In the genomic region with DNA sequence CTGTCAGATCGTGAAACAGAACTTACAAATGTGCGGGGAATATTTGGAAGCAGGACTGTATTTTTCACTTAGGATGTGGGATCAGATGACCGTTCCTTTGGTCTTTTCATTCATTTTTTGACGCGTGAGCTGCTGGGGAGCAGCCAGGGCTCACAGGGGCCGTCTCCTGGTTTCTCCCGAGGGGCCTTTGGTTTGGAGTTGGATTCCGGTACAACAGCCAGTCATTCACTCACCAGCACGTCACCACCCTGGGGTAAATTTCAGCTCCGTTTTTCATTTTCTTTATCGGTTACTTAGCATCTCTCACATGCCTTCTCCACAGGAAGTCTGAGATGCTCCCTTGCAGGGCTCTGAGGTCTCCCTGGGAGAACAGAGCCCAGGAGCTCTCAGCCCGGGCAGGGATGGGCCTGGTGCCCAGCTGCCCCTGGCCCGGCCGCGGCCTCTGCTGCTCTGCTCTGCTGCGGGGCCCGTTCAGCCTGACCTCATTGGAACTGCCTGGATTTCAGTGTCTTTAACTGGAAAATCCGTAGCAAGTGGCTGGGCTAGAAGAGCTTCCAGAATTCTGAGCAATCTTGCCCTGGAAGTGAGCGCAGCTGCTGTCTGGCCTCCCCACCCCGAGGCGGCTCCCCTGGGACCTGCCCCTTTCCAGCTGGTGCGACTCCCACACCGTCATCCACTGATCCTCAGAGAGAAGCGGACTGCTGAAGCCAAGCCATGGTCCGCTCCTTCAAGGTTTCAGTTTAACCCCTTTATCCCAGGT, we compare ENCODE assay signal across 17 cellular contexts.
DNase-seq lines count a peak whose midpoint lies in the region; ATAC-seq and TF ChIP-seq lines count a peak whose summit lies in the region.
"Had no signal": no experiment of that assay in that cellular context is flagged by ENCODE, and none has a peak within 500 bp of the region (broad histone marks: within the 10 kb centered on the region; RNA-seq: fewer than 3 reads in every experiment).

No MANE protein-coding gene starts in this region.

- peak overlapping the region; percentile 36 to 97 (median 86); a peak in 21 of 22 replicates for H3K4me2 ChIP-seq in BLaER1 treated with 17β-estradiol and CSF1 and Interleukin-3, amounts not matched to agents 10 nM and 100 nM
- no peak overlapping the region for H3K4me2 ChIP-seq in OCI-LY7 (ENCODE audit: low read length)

- TF ChIP-seq CTCF in cardiac fibroblast (IDR thresholded peaks at IDR 0.05; ENCODE audit: low read depth, low read length) (no peak), OCI-LY7 (conservative IDR thresholded peaks at IDR 0.05; ENCODE audit: low read length) (no peak)

- peaks cover 0 to 7% (median 0%) of the 10 kb centered on the region in 11 experiments; a peak in 1 of 22 replicates for H4K20me1 ChIP-seq in BLaER1 treated with 17β-estradiol and CSF1 and Interleukin-3, amounts not matched to agents 10 nM and 100 nM
- no peaks in the 10 kb centered on the region for H4K20me1 ChIP-seq in OCI-LY7 (ENCODE audit: insufficient read depth, low read length)

- POLR2A ChIA-PET in OCI-LY7 (lab: Charles Lee), result no interaction called here

- DNase-seq in NCI-H524 (lab: John Stamatoyannopoulos, UW) (peak; percentile 90 to 96), cardiac fibroblast (ENCODE audit: low read depth in 2 of 2) (peak; percentile 30 to 36), medulla oblongata (ENCODE audit: extremely low spot score) (peak; percentile 3), left colon (no peak), OCI-LY7 (ENCODE audit: low spot score) (no peak), occipital lobe (lab: John Stamatoyannopoulos, UW) (no peak)
- DNase-seq: Caco-2; esophagus squamous epithelium; GM23248; hippocampal formation; naive thymus-derived CD4-positive, alpha-beta T cell; NCI-H2081 treated with DMSO at 0.1 percent for 48 hours; stimulated activated CD4-positive, alpha-beta T cell treated with anti-CD3 and anti-CD28 coated beads, Interleukin-4, amount 100 ng/mL, for 24 hours had no signal

- CTCF ChIA-PET in OCI-LY7 (lab: Charles Lee; ENCODE audit: unreplicated experiment), result no interaction called here

- no peak for ATAC-seq in left colon
- ATAC-seq in GM19023 (IDR thresholded peaks at IDR 0.05; ENCODE audit: unreplicated experiment), result no peak
- ATAC-seq: left lung; naive thymus-derived CD4-positive, alpha-beta T cell had no signal

- no TSS peak for BruUV-seq in OCI-LY7 (replicated peaks; lab: Mats Ljungman, UMichigan)

- H3K9ac ChIP-seq in BLaER1 treated with 17β-estradiol and CSF1 and Interleukin-3, amounts not matched to agents 10 nM and 100 nM, result peak overlapping the region in 7 of 11 experiments; percentile 6 to 73 (median 54); a peak in 12 of 22 replicates
- H3K9ac ChIP-seq: GM23248 had no signal

- peaks cover 17 to 57% (median 48%) of the 10 kb centered on the region in 10 experiments for H3K4me1 ChIP-seq in BLaER1 treated with 17β-estradiol and CSF1 and Interleukin-3, amounts not matched to agents 10 nM and 100 nM
- no peaks in the 10 kb centered on the region for H3K4me1 ChIP-seq in OCI-LY7 (ENCODE audit: insufficient read depth, low read length, poor library complexity, severe bottlenecking)
- H3K4me1 ChIP-seq: Caco-2, esophagus squamous epithelium, left lung, upper lobe of left lung had no signal

- H3K79me2 ChIP-seq in OCI-LY7 (ENCODE audit: insufficient read depth, low read depth, low read length), result no peaks in the 10 kb centered on the region

- H3K9me3 ChIP-seq in BLaER1 treated with 17β-estradiol and CSF1 and Interleukin-3, amounts not matched to agents 10 nM and 100 nM (replicated peaks in 1 of 11), result peaks cover 0 to 20% (median 6%) of the 10 kb centered on the region in 11 experiments; a peak in 6 of 22 replicates
- H3K9me3 ChIP-seq in OCI-LY7 (ENCODE audit: low read length), result no peaks in the 10 kb centered on the region
- H3K9me3 ChIP-seq: Caco-2, esophagus squamous epithelium, left lung, upper lobe of left lung had no signal

- no peak overlapping the region for H2AFZ ChIP-seq in OCI-LY7 (ENCODE audit: low read length)
- H2AFZ ChIP-seq: GM23248 had no signal

- no peaks in the 10 kb centered on the region for H3K36me3 ChIP-seq in BLaER1 treated with 17β-estradiol and CSF1 and Interleukin-3, amounts not matched to agents 10 nM and 100 nM
- no peaks in the 10 kb centered on the region for H3K36me3 ChIP-seq in OCI-LY7 (ENCODE audit: insufficient read depth, low read length)
- H3K36me3 ChIP-seq: esophagus squamous epithelium, left lung, upper lobe of left lung had no signal

- H3K9me2 ChIP-seq in OCI-LY7 (ENCODE audit: insufficient read depth, low read length), result no peaks in the 10 kb centered on the region

- H3K27ac ChIP-seq in BLaER1 treated with 17β-estradiol and CSF1 and Interleukin-3, amounts not matched to agents 10 nM and 100 nM, result peak overlapping the region in 4 of 11 experiments; percentile 57 to 67 (median 63); a peak in 8 of 22 replicates
- H3K27ac ChIP-seq in OCI-LY7 (ENCODE audit: low read depth, low read length, poor library complexity, severe bottlenecking), result no peak overlapping the region
- H3K27ac ChIP-seq: esophagus squamous epithelium, GM23248, left lung, upper lobe of left lung had no signal

- H3K27me3 ChIP-seq in BLaER1 treated with 17β-estradiol and CSF1 and Interleukin-3, amounts not matched to agents 10 nM and 100 nM, result peaks cover 0 to 49% (median 10%) of the 10 kb centered on the region in 11 experiments; a peak in 13 of 22 replicates
- H3K27me3 ChIP-seq: upper lobe of left lung had no signal

- intact Hi-C loops in left colon (cut with DNase I, micrococcal nuclease) (no loop called here), OCI-LY7 (cut with micrococcal nuclease; ENCODE audit: unreplicated experiment) (no loop called here)

- peak overlapping the region in 6 of 10 experiments; percentile 7 to 43 (median 31); a peak in 6 of 20 replicates for H3K4me3 ChIP-seq in BLaER1 treated with 17β-estradiol and CSF1 and Interleukin-3, amounts not matched to agents 10 nM and 100 nM
- no peak overlapping the region for H3K4me3 ChIP-seq in cardiac fibroblast (replicated peaks in 1 of 2; ENCODE audit: low read depth in 2 of 2, low read length in 2 of 2)
- H3K4me3 ChIP-seq in OCI-LY7 (ENCODE audit: low read depth, low read length, poor library complexity, severe bottlenecking), result no peak overlapping the region
- H3K4me3 ChIP-seq: esophagus squamous epithelium, GM23248, left lung, upper lobe of left lung had no signal

Comparison
In these comparisons a context has a peak if more than half of its experiments do, and no peak if none do; other contexts are left out.
1. H3K4me3 ChIP-seq: peak in BLaER1 treated with 17β-estradiol and CSF1 and Interleukin-3, amounts not matched to agents 10 nM and 100 nM (6 of 10); none in cardiac fibroblast (0 of 2) and OCI-LY7 (single experiment).
2. DNase-seq: peak in NCI-H524 (2 of 2), cardiac fibroblast (2 of 2) and medulla oblongata (single experiment); none in left colon (0 of 2), OCI-LY7 (single experiment) and occipital lobe (single experiment).